22 cellular contexts compared by ENCODE assay signal in the genomic region with DNA sequence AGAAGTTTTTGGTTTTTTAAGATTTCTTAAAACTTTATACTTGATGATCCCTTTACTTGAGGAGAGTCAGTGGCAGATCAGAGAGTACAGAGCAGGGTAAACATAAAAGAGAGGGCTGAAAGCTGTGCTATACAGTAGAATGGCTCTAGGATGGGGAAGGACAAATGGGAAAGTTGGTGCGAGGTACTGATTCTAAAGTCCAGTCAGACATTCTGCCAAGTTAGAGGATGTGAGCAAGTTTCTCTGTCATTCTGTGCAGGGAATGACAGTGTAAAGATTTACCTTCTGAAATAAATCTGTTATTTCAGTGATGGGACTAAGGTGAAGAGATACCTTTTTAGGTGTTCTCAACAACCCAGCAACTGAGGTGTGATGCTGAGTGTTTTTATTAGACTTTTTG.
A peak's percentile ranks its signal among the peaks of the same experiment; 100 is the strongest.
DNase-seq lines count a peak whose midpoint lies in the region; ATAC-seq, FAIRE-seq and TF ChIP-seq lines count a peak whose summit lies in the region.
"Had no signal": no experiment of that assay in that cellular context is flagged by ENCODE, and none has a peak within 500 bp of the region (broad histone marks: within the 10 kb centered on the region; RNA-seq: fewer than 3 reads in every experiment).

No MANE protein-coding gene starts in this region.

- peaks cover 15% of the 10 kb centered on the region for H3F3A ChIP-seq in neural progenitor cell (ENCODE audit: low read depth)

- H3K4me1 ChIP-seq in liver (ENCODE audit: control insufficient read depth in 4 of 4, insufficient read depth in 4 of 4, low read length in 3 of 4) (peaks cover 0 to 15% (median 2%) of the 10 kb centered on the region in 4 donors), HepG2 (ENCODE audit: insufficient read depth, low read length) (no peaks in the 10 kb centered on the region), neural progenitor cell (peaks cover 35% of the 10 kb centered on the region), SJCRH30 (no peaks in the 10 kb centered on the region), endodermal cell (ENCODE audit: control insufficient read depth, insufficient read depth, low read length) (no peaks in the 10 kb centered on the region), hepatocyte (ENCODE audit: insufficient read depth) (peaks cover 6% of the 10 kb centered on the region)
- H3K4me1 ChIP-seq: A549, Caco-2 had no signal

- H3K27ac Mint-ChIP-seq in neural progenitor cell: peak overlapping the region; percentile 30
- H3K27ac Mint-ChIP-seq in endodermal cell: no peak overlapping the region
- H3K27ac Mint-ChIP-seq: B cell; CD4-positive, alpha-beta T cell; CD8-positive, alpha-beta T cell had no signal

- H3K79me2 ChIP-seq in HepG2 (ENCODE audit: insufficient read depth, low read length) (no peaks in the 10 kb centered on the region), neural progenitor cell (ENCODE audit: low read depth) (no peaks in the 10 kb centered on the region), hepatocyte (no peaks in the 10 kb centered on the region)

- no peaks in the 10 kb centered on the region for H3K9me2 ChIP-seq in hepatocyte (replicated peaks; ENCODE audit: insufficient read depth)

- 44% methylated on average over 1 of the region's 1 CpG for WGBS in liver
- 0% methylated on average over 1 of the region's 1 CpG for WGBS in HepG2 (ENCODE audit: low lambda C conversion rate)
- 92 to 100% methylated on average over 1 of the region's 1 CpG for WGBS in endodermal cell (ENCODE audit: insufficient coverage in 1 of 2, insufficient read length in 1 of 2), 2 experiments
- 100% methylated on average over 1 of the region's 1 CpG for WGBS in hepatocyte (ENCODE audit: low lambda C conversion rate, missing lambda C conversion rate)

- no peak for TF ChIP-seq RAD21 in liver (IDR thresholded peaks at IDR 0.05)
- TF ChIP-seq RAD21 in HepG2 (CRISPR knock-in tag; IDR thresholded peaks at IDR 0.05): no peak

- no peaks in the 10 kb centered on the region for H3K9me3 ChIP-seq in liver (ENCODE audit: control insufficient read depth in 4 of 4, low read length in 3 of 4)
- no peaks in the 10 kb centered on the region for H3K9me3 ChIP-seq in HepG2 (ENCODE audit: low read length)
- H3K9me3 ChIP-seq in neural progenitor cell (ENCODE audit: low read depth): no peaks in the 10 kb centered on the region
- H3K9me3 ChIP-seq in SJCRH30 (replicated peaks): no peaks in the 10 kb centered on the region
- no peaks in the 10 kb centered on the region for H3K9me3 ChIP-seq in endodermal cell (ENCODE audit: control insufficient read depth, low read length)
- no peaks in the 10 kb centered on the region for H3K9me3 ChIP-seq in hepatocyte (ENCODE audit: low read depth)
- H3K9me3 ChIP-seq: A549; BLaER1 treated with 17β-estradiol and CSF1 and Interleukin-3, amounts not matched to agents 10 nM and 100 nM; Caco-2 had no signal

- H3K27me3 Mint-ChIP-seq in neural progenitor cell (ENCODE audit: insufficient read depth, low read depth) (no peaks in the 10 kb centered on the region), endodermal cell (ENCODE audit: insufficient read depth) (no peaks in the 10 kb centered on the region)

- H3K27ac ChIP-seq in liver (ENCODE audit: low read depth in 1 of 2, low read length in 2 of 2) (no peak overlapping the region), HepG2 (ENCODE audit: extremely low read length, insufficient read depth, low read length) (no peak overlapping the region), neural progenitor cell (no peak overlapping the region), SJCRH30 (no peak overlapping the region), endodermal cell (ENCODE audit: low read depth, low read length) (no peak overlapping the region), hepatocyte (no peak overlapping the region)
- H3K27ac ChIP-seq: 22Rv1; A549; BLaER1 treated with 17β-estradiol and CSF1 and Interleukin-3, amounts not matched to agents 10 nM and 100 nM; C4-2B had no signal

- CTCF ChIA-PET in HepG2 (lab: Yijun Ruan, JAX; ENCODE audit: low intra/inter-chr PET ratio, low total read pairs): no interaction called here

- POLR2A ChIA-PET in HepG2 (lab: Yijun Ruan, JAX): no interaction called here

- H2AFZ ChIP-seq in HepG2 (ENCODE audit: low read length): no peak overlapping the region
- H2AFZ ChIP-seq in neural progenitor cell (replicated peaks): peak overlapping the region; percentile 30
- no peak overlapping the region for H2AFZ ChIP-seq in hepatocyte

- DNase-seq in HepG2 (ENCODE audit: low spot score): no peak
- no peak for DNase-seq in left lobe of liver (ENCODE audit: low spot score)
- DNase-seq in neural progenitor cell (ENCODE audit: low spot score): no peak
- DNase-seq in SJCRH30: no peak
- no peak for DNase-seq in endodermal cell
- no peak for DNase-seq in hepatocyte (ENCODE audit: low spot score)
- DNase-seq: AML-193; Caco-2; Calu3; CD4-positive, alpha-beta T cell; CD8-positive, alpha-beta T cell; DMS79 treated with DMSO at 0.1 percent for 48 hours; GF-D8 had no signal

- in situ Hi-C loops in HepG2 (cut with HindIII; ENCODE audit: extremely low pct_ligation_motif_present, low pct_unique_long_range_greater_than_20kb): no loop called here

- H3K36me3 ChIP-seq in liver (ENCODE audit: control insufficient read depth in 4 of 4, insufficient read depth in 3 of 4, low read depth in 1 of 4, low read length in 3 of 4): no peaks in the 10 kb centered on the region
- no peaks in the 10 kb centered on the region for H3K36me3 ChIP-seq in HepG2 (replicated peaks in 1 of 2; ENCODE audit: control insufficient read depth in 1 of 2, insufficient read depth in 2 of 2, low read length in 2 of 2)
- no peaks in the 10 kb centered on the region for H3K36me3 ChIP-seq in neural progenitor cell
- no peaks in the 10 kb centered on the region for H3K36me3 ChIP-seq in SJCRH30
- no peaks in the 10 kb centered on the region for H3K36me3 ChIP-seq in endodermal cell (ENCODE audit: control insufficient read depth, insufficient read depth, low read length)
- H3K36me3 ChIP-seq in hepatocyte (replicated peaks; ENCODE audit: insufficient read depth, low read depth): no peaks in the 10 kb centered on the region
- H3K36me3 ChIP-seq: BLaER1 treated with 17β-estradiol and CSF1 and Interleukin-3, amounts not matched to agents 10 nM and 100 nM had no signal

- H4K20me1 ChIP-seq in HepG2 (ENCODE audit: insufficient read depth, low read length) (no peaks in the 10 kb centered on the region), neural progenitor cell (ENCODE audit: low read depth) (no peaks in the 10 kb centered on the region), hepatocyte (ENCODE audit: insufficient read depth, poor library complexity, severe bottlenecking) (no peaks in the 10 kb centered on the region)
- H4K20me1 ChIP-seq: BLaER1 treated with 17β-estradiol and CSF1 and Interleukin-3, amounts not matched to agents 10 nM and 100 nM had no signal

- FAIRE-seq in HepG2 (lab: Jason Lieb, UNC): no peak
- FAIRE-seq: A549, D721Med, G401.6, GM12891 had no signal

- H3K4me3 ChIP-seq in liver (ENCODE audit: low read depth in 1 of 3, low read length in 3 of 3): no peak overlapping the region
- no peak overlapping the region for H3K4me3 ChIP-seq in HepG2 (replicated peaks in 1 of 3; ENCODE audit: insufficient read depth in 1 of 3, low read depth in 2 of 3, low read length in 3 of 3)
- H3K4me3 ChIP-seq in neural progenitor cell: no peak overlapping the region
- no peak overlapping the region for H3K4me3 ChIP-seq in SJCRH30
- H3K4me3 ChIP-seq in endodermal cell (ENCODE audit: low read length): no peak overlapping the region
- H3K4me3 ChIP-seq in hepatocyte: no peak overlapping the region
- H3K4me3 ChIP-seq: A549; BLaER1 treated with 17β-estradiol and CSF1 and Interleukin-3, amounts not matched to agents 10 nM and 100 nM had no signal

- H3K4me1 Mint-ChIP-seq in neural progenitor cell (peaks cover 9% of the 10 kb centered on the region), endodermal cell (peaks cover 22% of the 10 kb centered on the region)
- H3K4me1 Mint-ChIP-seq: B cell had no signal

- intact Hi-C loops in HepG2 (cut with micrococcal nuclease; ENCODE audit: unreplicated experiment): no loop called here

- no TSS peak for BruUV-seq in HepG2 (replicated peaks; lab: Mats Ljungman, UMichigan)

- no peaks in the 10 kb centered on the region for H3K36me3 Mint-ChIP-seq in neural progenitor cell
- H3K36me3 Mint-ChIP-seq in endodermal cell (ENCODE audit: low read depth): no peaks in the 10 kb centered on the region
- H3K36me3 Mint-ChIP-seq: CD8-positive, alpha-beta T cell had no signal

- H3K4me3 Mint-ChIP-seq in neural progenitor cell (no peak overlapping the region), endodermal cell (no peak overlapping the region)
- H3K4me3 Mint-ChIP-seq: B cell; CD4-positive, alpha-beta T cell; CD8-positive, alpha-beta T cell had no signal

- H3K9ac ChIP-seq in liver (ENCODE audit: low read depth in 1 of 2, low read length in 2 of 2) (no peak overlapping the region), HepG2 (ENCODE audit: insufficient read depth, low read depth, low read length) (no peak overlapping the region), neural progenitor cell (no peak overlapping the region), endodermal cell (ENCODE audit: extremely low read depth, low read length, poor library complexity, severe bottlenecking) (no peak overlapping the region)
- H3K9ac ChIP-seq: BLaER1 treated with 17β-estradiol and CSF1 and Interleukin-3, amounts not matched to agents 10 nM and 100 nM had no signal

- H3K9me3 Mint-ChIP-seq in neural progenitor cell: no peaks in the 10 kb centered on the region
- H3K9me3 Mint-ChIP-seq in endodermal cell: no peaks in the 10 kb centered on the region
- H3K9me3 Mint-ChIP-seq: CD4-positive, alpha-beta T cell; CD8-positive, alpha-beta T cell had no signal

- ATAC-seq in HepG2 (no peak), left lobe of liver (peak; percentile 65)
- ATAC-seq: A549; CD8-positive, alpha-beta T cell had no signal

- H3K4me2 ChIP-seq in HepG2 (ENCODE audit: low read depth, low read length) (no peak overlapping the region), neural progenitor cell (peak overlapping the region; percentile 6), hepatocyte (no peak overlapping the region)
- H3K4me2 ChIP-seq: A549; BLaER1 treated with 17β-estradiol and CSF1 and Interleukin-3, amounts not matched to agents 10 nM and 100 nM had no signal

- no peak for TF ChIP-seq CTCF in liver (IDR thresholded peaks at IDR 0.05; ENCODE audit: low read depth, low read length, missing input control)
- TF ChIP-seq CTCF in HepG2 (CRISPR knock-in tag; IDR thresholded peaks at IDR 0.05): no peak
- no peak for TF ChIP-seq CTCF in neural progenitor cell (IDR thresholded peaks at IDR 0.05)
- no peak for TF ChIP-seq CTCF in endodermal cell (conservative IDR thresholded peaks at IDR 0.05)
- TF ChIP-seq CTCF in hepatocyte (IDR thresholded peaks at IDR 0.05; ENCODE audit: poor library complexity): no peak

- H3K27me3 ChIP-seq in liver (ENCODE audit: control insufficient read depth in 4 of 4, insufficient read depth in 4 of 4, low read length in 3 of 4): no peaks in the 10 kb centered on the region
- H3K27me3 ChIP-seq in HepG2 (ENCODE audit: control insufficient read depth in 1 of 2, insufficient read depth in 2 of 2, low read length in 2 of 2): peaks cover 0 to 4% of the 10 kb centered on the region in 2 experiments; a peak in 1 of 5 replicates
- H3K27me3 ChIP-seq in neural progenitor cell: no peaks in the 10 kb centered on the region
- H3K27me3 ChIP-seq in SJCRH30: no peaks in the 10 kb centered on the region
- H3K27me3 ChIP-seq in endodermal cell (ENCODE audit: control insufficient read depth, insufficient read depth, low read length, poor library complexity, severe bottlenecking): no peaks in the 10 kb centered on the region
- H3K27me3 ChIP-seq in hepatocyte: no peaks in the 10 kb centered on the region
- H3K27me3 ChIP-seq: BLaER1 treated with 17β-estradiol and CSF1 and Interleukin-3, amounts not matched to agents 10 nM and 100 nM had no signal

- TF ChIP-seq POLR2A in HepG2 (IDR thresholded peaks at IDR 0.05; ENCODE audit: insufficient read depth in 1 of 2, low read depth in 2 of 2, low read length in 2 of 2): no peak

- TF ChIP-seq EP300 in HepG2 (IDR thresholded peaks at IDR 0.05; ENCODE audit: low read depth in 2 of 2, low read length in 2 of 2): no peak
- TF ChIP-seq EP300 in HepG2 (CRISPR knock-in tag; IDR thresholded peaks at IDR 0.05; ENCODE audit: borderline replicate concordance): no peak
